ENCODE assay signal across 8 cellular contexts in genomic region chr2:177799531-177799930, GRCh38.
DNase-seq lines count a peak whose midpoint lies in the region; ATAC-seq and TF ChIP-seq lines count a peak whose summit lies in the region.

No MANE protein-coding gene starts in this region.

- no peak overlapping the region for H3K27ac ChIP-seq in brain microvascular endothelial cell
- no peak overlapping the region for H3K27ac ChIP-seq in vagina

- no peaks in the 10 kb centered on the region for H3K36me3 ChIP-seq in brain microvascular endothelial cell (replicated peaks)
- no peaks in the 10 kb centered on the region for H3K36me3 ChIP-seq in mucosa of descending colon (ENCODE audit: low read depth)
- H3K36me3 ChIP-seq in vagina = no peaks in the 10 kb centered on the region

- no peak for TF ChIP-seq POLR2A in vagina (IDR thresholded peaks at IDR 0.05)

- intact Hi-C loops in mucosa of descending colon (cut with DNase I, micrococcal nuclease) (no loop called here), vagina (cut with DNase I) (no loop called here)

- H3K4me3 ChIP-seq in brain microvascular endothelial cell (ENCODE audit: low read depth, low read length) = no peak overlapping the region
- H3K4me3 ChIP-seq in mucosa of descending colon = no peak overlapping the region
- no peak overlapping the region for H3K4me3 ChIP-seq in vagina

- H3K4me1 ChIP-seq in mucosa of descending colon (ENCODE audit: low read depth) = no peaks in the 10 kb centered on the region
- H3K4me1 ChIP-seq in vagina = no peaks in the 10 kb centered on the region

- H3K9me3 ChIP-seq in mucosa of descending colon (no peaks in the 10 kb centered on the region), vagina (no peaks in the 10 kb centered on the region)

- H3K27me3 ChIP-seq in brain microvascular endothelial cell (replicated peaks) (no peaks in the 10 kb centered on the region), vagina (no peaks in the 10 kb centered on the region)

- in situ Hi-C loops in brain microvascular endothelial cell (cut with HindIII; ENCODE audit: low pct_ligation_motif_present, low sequenced_read_pairs) = no loop called here

- peak; percentile 42 for ATAC-seq in mucosa of descending colon

- TF ChIP-seq CTCF in brain microvascular endothelial cell (IDR thresholded peaks at IDR 0.05; ENCODE audit: low read depth, low read length, missing control alignments) (peak; percentile 77), mucosa of descending colon (IDR thresholded peaks at IDR 0.05) (no peak), vagina (IDR thresholded peaks at IDR 0.05) (peak in 1 of 3 experiments; percentile 10)

- DNase-seq in NCI-H510A treated with DMSO at 0.1 percent for 48 hours (lab: John Stamatoyannopoulos, UW) = peak; percentile 20
- no peak for DNase-seq in NCI-H510A (lab: John Stamatoyannopoulos, UW)
- peak; percentile 58 for DNase-seq in NCI-H1092 treated with DMSO at 0.1 percent for 48 hours (lab: John Stamatoyannopoulos, UW)
- DNase-seq in brain microvascular endothelial cell = no peak
- DNase-seq in mucosa of descending colon = peak in 1 of 3 donors; percentile 12
- no peak for DNase-seq in activated gamma-delta T cell (lab: John Stamatoyannopoulos, UW)
- DNase-seq in stimulated activated CD4-positive, alpha-beta T cell treated with anti-CD3 and anti-CD28 coated beads, Interleukin-12 subunit alpha, Interleukin-12 subunit beta, amount 100 ng/mL, for 4 hours = no peak
- no peak for DNase-seq in vagina (ENCODE audit: extremely low spot score in 2 of 2)

Comparison
In these comparisons a context has a peak if more than half of its experiments do, and no peak if none do; other contexts are left out.
1. DNase-seq: peak in NCI-H510A treated with DMSO at 0.1 percent for 48 hours (single experiment) and NCI-H1092 treated with DMSO at 0.1 percent for 48 hours (single experiment); none in NCI-H510A (single experiment), brain microvascular endothelial cell (single experiment), activated gamma-delta T cell (single experiment), stimulated activated CD4-positive, alpha-beta T cell treated with anti-CD3 and anti-CD28 coated beads, Interleukin-12 subunit alpha, Interleukin-12 subunit beta, amount 100 ng/mL, for 4 hours (single experiment) and vagina (0 of 2).